ENCODE assay signal across 24 cellular contexts in the genomic region with DNA sequence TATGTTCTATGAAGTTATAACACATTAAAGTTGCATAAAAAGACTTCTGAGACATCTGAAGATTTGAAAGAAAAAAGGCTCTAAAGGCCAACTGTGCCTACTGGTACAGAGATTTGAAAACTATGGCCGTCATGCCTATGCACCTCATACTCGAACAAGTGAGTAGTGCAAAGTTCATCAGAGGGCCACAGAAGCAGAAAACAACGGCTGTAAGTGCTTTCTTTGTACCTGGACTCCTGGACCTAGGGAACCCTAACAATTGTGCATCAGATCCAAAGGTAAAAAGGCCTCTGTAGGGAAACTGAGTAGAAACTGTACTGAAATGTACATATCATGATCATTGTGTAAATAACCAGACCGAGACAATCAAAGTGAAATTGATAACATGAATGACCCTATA.
"Had no signal": no experiment of that assay in that cellular context is flagged by ENCODE, and none has a peak within 500 bp of the region (broad histone marks: within the 10 kb centered on the region; RNA-seq: fewer than 3 reads in every experiment).

No MANE protein-coding gene starts in this region.

- H3K4me1 ChIP-seq: SJCRH30 had no signal

- H3K9me3 ChIP-seq: MG63, SJCRH30 had no signal

- ATAC-seq: Panc1, Right ventricle myocardium inferior, SK-N-SH treated with all-trans-retinoic acid at 6 μM for 48 hours had no signal

- H3K4me3 ChIP-seq: MG63, SJCRH30 had no signal

- DNase-seq: IMR-90, Karpas-422, KG1, MG63, NCI-H1092, NCI-H1105 treated with DMSO at 0.1 percent for 48 hours, NCI-H1417 treated with DMSO at 0.1 percent for 48 hours, NCI-H146, NCI-H187, NCI-H2029, NCI-H2081 treated with DMSO at 0.1 percent for 48 hours, NCI-H2171, NCI-H226, NCI-H446, NCI-H510A, NCI-H524 treated with DMSO at 0.1 percent for 48 hours, NCI-H69, NCI-H774, SHP77 treated with DMSO at 0.1 percent for 48 hours, SJCRH30 had no signal

- H3K27ac ChIP-seq: HL-60, SJCRH30 had no signal

- H3K27me3 ChIP-seq: MG63, SJCRH30 had no signal

- H3K36me3 ChIP-seq: MG63, SJCRH30 had no signal
